17 cellular contexts compared by ENCODE assay signal in the genomic region with DNA sequence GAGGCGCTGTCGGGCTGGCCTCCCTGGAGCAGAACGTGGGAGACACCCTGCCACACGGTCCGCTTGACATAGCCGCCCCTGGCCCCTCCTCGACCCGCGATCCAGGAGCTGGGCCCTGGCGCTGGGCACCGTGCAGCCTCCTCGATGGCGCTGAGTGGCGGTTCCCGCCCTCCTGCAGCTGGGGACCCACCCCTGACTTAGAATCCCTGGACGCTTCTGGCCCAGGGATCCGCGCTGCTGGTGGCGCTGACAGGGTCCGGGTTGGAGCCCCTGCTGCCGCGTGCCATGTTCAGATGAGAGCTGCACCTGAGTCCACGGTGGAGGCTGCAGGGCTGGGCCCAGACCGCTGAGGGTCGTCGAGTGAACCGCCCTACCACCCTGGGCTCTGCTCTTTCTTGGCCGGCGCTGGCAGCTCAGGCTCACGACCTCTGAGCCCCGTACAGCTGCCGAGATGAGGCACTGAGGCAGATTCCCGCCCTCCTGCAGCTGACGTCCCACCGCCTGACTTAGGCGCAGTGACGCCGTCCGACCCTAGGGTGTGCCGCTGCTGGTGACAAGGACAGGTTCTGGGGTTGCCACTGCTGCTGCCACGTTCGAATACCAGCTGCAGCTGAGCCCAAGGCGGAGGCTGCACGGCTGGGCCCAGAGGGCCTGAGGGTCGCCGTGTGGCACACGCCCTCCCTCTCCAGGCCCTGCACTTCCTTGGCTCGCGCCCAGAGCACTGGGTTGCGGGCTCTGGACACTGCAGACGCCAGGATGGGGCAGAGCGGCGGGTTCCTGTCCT.
"Had no signal": no experiment of that assay in that cellular context is flagged by ENCODE, and none has a peak within 500 bp of the region (broad histone marks: within the 10 kb centered on the region; RNA-seq: fewer than 3 reads in every experiment).

No MANE protein-coding gene starts in this region.

- H3K9me3 Mint-ChIP-seq: activated naive CD8-positive, alpha-beta T cell treated with anti-CD3 and anti-CD28 coated beads, Interleukin-2, amount 50 U/mL, for 24 hours; naive thymus-derived CD8-positive, alpha-beta T cell had no signal

- H3K4me1 ChIP-seq: colonic mucosa, psoas muscle, tibial artery had no signal

- H3K27ac ChIP-seq: cardiac muscle cell, colonic mucosa, hepatocyte, psoas muscle, tibial artery had no signal

- H2AFZ ChIP-seq: hepatocyte had no signal

- H3K27me3 ChIP-seq: cardiac muscle cell, colonic mucosa, hepatocyte had no signal

- ATAC-seq: activated CD8-positive, alpha-beta T cell treated with anti-CD3 and anti-CD28 coated beads, Interleukin-2, amount 10 ng/mL, durations not matched to agents 7 days and 5 days; activated naive CD8-positive, alpha-beta T cell treated with anti-CD3 and anti-CD28 coated beads, Interleukin-2, amount 50 U/mL, for 24 hours; mucosa of descending colon; naive thymus-derived CD8-positive, alpha-beta T cell; psoas muscle had no signal

- H3K4me2 ChIP-seq: hepatocyte had no signal

- H3K4me1 Mint-ChIP-seq: activated naive CD8-positive, alpha-beta T cell treated with anti-CD3 and anti-CD28 coated beads, Interleukin-2, amount 50 U/mL, for 24 hours; naive thymus-derived CD8-positive, alpha-beta T cell had no signal

- H3K9me3 ChIP-seq: colonic mucosa, mucosa of descending colon, psoas muscle, tibial artery had no signal

- H3K4me3 ChIP-seq: cardiac muscle cell, colonic mucosa, hepatocyte, lung, mucosa of descending colon, psoas muscle, tibial artery had no signal

- H3K79me2 ChIP-seq: hepatocyte had no signal

- H3K4me3 Mint-ChIP-seq: activated CD8-positive, alpha-beta T cell treated with anti-CD3 and anti-CD28 coated beads, Interleukin-2, amount 10 ng/mL, durations not matched to agents 7 days and 5 days; activated naive CD8-positive, alpha-beta T cell treated with anti-CD3 and anti-CD28 coated beads, Interleukin-2, amount 50 U/mL, for 24 hours; naive thymus-derived CD8-positive, alpha-beta T cell had no signal

- DNase-seq: activated CD4-positive, alpha-beta T cell treated with anti-CD3 and anti-CD28 coated beads for 4 hours; activated CD8-positive, alpha-beta memory T cell treated with anti-CD3 and anti-CD28 coated beads, Interleukin-2, amount 50 U/mL, for 48 hours; activated CD8-positive, alpha-beta T cell treated with anti-CD3 and anti-CD28 coated beads, Interleukin-2, amount 10 ng/mL, durations not matched to agents 7 days and 5 days; activated naive CD4-positive, alpha-beta T cell treated with Interleukin-2 at 50 U/mL for 16 hours; activated naive CD8-positive, alpha-beta T cell treated with anti-CD3 and anti-CD28 coated beads, Interleukin-2, amount 50 U/mL, for 24 hours; colonic mucosa; mucosa of descending colon; naive thymus-derived CD8-positive, alpha-beta T cell; occipital lobe; stimulated activated CD4-positive, alpha-beta T cell treated with anti-CD3 and anti-CD28 coated beads, Interleukin-4, amount 100 ng/mL, for 24 hours; SW 1271; T-helper 9 cell; tibial artery had no signal

- H3K36me3 Mint-ChIP-seq: naive thymus-derived CD8-positive, alpha-beta T cell had no signal

- H3K27ac Mint-ChIP-seq: activated CD8-positive, alpha-beta T cell treated with anti-CD3 and anti-CD28 coated beads, Interleukin-2, amount 10 ng/mL, durations not matched to agents 7 days and 5 days; activated naive CD8-positive, alpha-beta T cell treated with anti-CD3 and anti-CD28 coated beads, Interleukin-2, amount 50 U/mL, for 24 hours; naive thymus-derived CD8-positive, alpha-beta T cell had no signal

- H3K36me3 ChIP-seq: cardiac muscle cell, colonic mucosa, tibial artery had no signal
